In the genomic region with DNA sequence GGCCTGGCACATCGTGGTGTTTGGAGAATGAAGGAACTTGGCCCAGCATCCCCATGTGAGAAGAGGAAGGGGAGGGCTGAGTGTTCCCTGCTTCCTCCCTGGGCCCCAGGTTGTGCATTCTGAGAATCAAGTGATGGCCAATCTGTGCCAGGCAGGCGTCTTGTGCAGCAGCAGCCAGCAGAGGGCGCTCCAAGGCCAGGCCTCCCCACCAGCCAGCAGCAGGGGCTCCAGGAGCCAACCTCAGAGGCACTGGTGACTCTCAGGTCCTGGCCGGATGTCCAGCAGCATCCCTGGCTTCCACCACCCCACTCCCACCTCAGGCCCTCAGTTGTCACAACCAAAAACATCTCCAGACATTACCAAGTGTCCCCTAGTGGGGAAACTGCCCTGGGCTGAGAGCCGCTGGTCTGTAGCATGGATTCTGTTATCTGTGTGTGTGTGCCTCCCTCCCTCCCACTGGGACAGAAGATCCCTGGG, we compare ENCODE assay signal across 8 cellular contexts.
A peak's percentile ranks its signal among the peaks of the same experiment; 100 is the strongest.
DNase-seq lines count a peak whose midpoint lies in the region; ATAC-seq, FAIRE-seq and TF ChIP-seq lines count a peak whose summit lies in the region.

No MANE protein-coding gene starts in this region.

- no peaks in the 10 kb centered on the region; the same call in 1 of the 2 replicates for H4K20me1 ChIP-seq in HepG2 (ENCODE audit: insufficient read depth, low read length)

- peak; percentile 95 for TF ChIP-seq CTCF in HepG2 (CRISPR knock-in tag; IDR thresholded peaks at IDR 0.05)

- peak; percentile 90 for TF ChIP-seq RAD21 in HepG2 (CRISPR knock-in tag; IDR thresholded peaks at IDR 0.05)

- peaks cover 3 to 42% of the 10 kb centered on the region in 2 experiments for H3K27me3 ChIP-seq in HepG2 (ENCODE audit: control insufficient read depth in 1 of 2, insufficient read depth in 2 of 2, low read length in 2 of 2)

- TF ChIP-seq EP300 in HepG2 (IDR thresholded peaks at IDR 0.05; ENCODE audit: low read depth in 2 of 2, low read length in 2 of 2): no peak
- TF ChIP-seq EP300 in HepG2 (CRISPR knock-in tag; IDR thresholded peaks at IDR 0.05; ENCODE audit: borderline replicate concordance): no peak

- no peak overlapping the region for H3K9ac ChIP-seq in HepG2 (ENCODE audit: insufficient read depth, low read depth, low read length)

- WGBS in HepG2 (ENCODE audit: low lambda C conversion rate): 4% methylated on average over 4 of the region's 5 CpGs

- peaks cover 14% of the 10 kb centered on the region for H3K4me1 ChIP-seq in HepG2 (ENCODE audit: insufficient read depth, low read length)

- peak; percentile 85 for ATAC-seq in HepG2
- ATAC-seq in HG02885 (IDR thresholded peaks at IDR 0.05; ENCODE audit: poor library complexity, unreplicated experiment): no peak

- no peak overlapping the region for H3K4me2 ChIP-seq in HepG2 (ENCODE audit: low read depth, low read length)

- POLR2A ChIA-PET in HepG2 (lab: Yijun Ruan, JAX): no interaction called here

- H2AFZ ChIP-seq in HepG2 (ENCODE audit: low read length): no peak overlapping the region

- intact Hi-C loops in HepG2 (cut with micrococcal nuclease; ENCODE audit: unreplicated experiment): no loop called here

- peak; percentile 91 for FAIRE-seq in HepG2 (lab: Jason Lieb, UNC)

- no TSS peak for BruUV-seq in HepG2 (replicated peaks; lab: Mats Ljungman, UMichigan)

- DNase-seq in NCI-H187 (lab: John Stamatoyannopoulos, UW): peak; percentile 7 to 16
- DNase-seq in NCI-H187 treated with DMSO at 0.1 percent for 48 hours (lab: John Stamatoyannopoulos, UW): no peak
- DNase-seq in NCI-H1694 (lab: John Stamatoyannopoulos, UW): peak; percentile 32
- peak; percentile 32 for DNase-seq in activated CD4-positive, CD25-positive, alpha-beta regulatory T cell treated with anti-CD3 and anti-CD28 coated beads, Interleukin-2, amount 50 U/mL, for 16 hours (ENCODE audit: low read depth, low spot score)
- peak; percentile 23 for DNase-seq in cerebellar cortex (ENCODE audit: low spot score)
- DNase-seq in HepG2 (ENCODE audit: low spot score): peak; percentile 29
- DNase-seq in stimulated activated CD8-positive, alpha-beta memory T cell treated with anti-CD3 and anti-CD28 coated beads, Interleukin-15, amount 100 ng/mL, for 24 hours (ENCODE audit: low read depth): peak; percentile 60

- no peak overlapping the region for H3K4me3 ChIP-seq in HepG2 (replicated peaks in 1 of 3; ENCODE audit: insufficient read depth in 1 of 3, low read depth in 2 of 3, low read length in 3 of 3)

- CTCF ChIA-PET in HepG2 (lab: Yijun Ruan, JAX; ENCODE audit: low intra/inter-chr PET ratio, low total read pairs): interaction anchor here (0.7 to 1.8 kb wide), 3 partner anchors 15 to 911 kb away, joined by 3 to 5 read pairs (median 3); no protein-coding TSS in a partner anchor

- no peak for TF ChIP-seq POLR2A in HepG2 (IDR thresholded peaks at IDR 0.05; ENCODE audit: insufficient read depth in 1 of 2, low read depth in 2 of 2, low read length in 2 of 2)

- no peaks in the 10 kb centered on the region for H3K36me3 ChIP-seq in HepG2 (replicated peaks in 1 of 2; ENCODE audit: control insufficient read depth in 1 of 2, insufficient read depth in 2 of 2, low read length in 2 of 2)

- no peaks in the 10 kb centered on the region for H3K79me2 ChIP-seq in HepG2 (ENCODE audit: insufficient read depth, low read length)

- no peak overlapping the region for H3K27ac ChIP-seq in HepG2 (ENCODE audit: extremely low read length, insufficient read depth, low read length)

- in situ Hi-C loops in HepG2 (cut with HindIII; ENCODE audit: extremely low pct_ligation_motif_present, low pct_unique_long_range_greater_than_20kb): no loop called here

- no peaks in the 10 kb centered on the region for H3K9me3 ChIP-seq in HepG2 (ENCODE audit: low read length)

TF ChIP-seq in HepG2, 621 proteins besides CTCF, POLR2A, EP300 and RAD21 (continues in another document):
- TF ChIP-seq KDM3A (CRISPR knock-in tag; IDR thresholded peaks at IDR 0.05; ENCODE audit: low read depth): peak; percentile 69; the same call in 1 of the 2 replicates
- TF ChIP-seq ZNF232 (CRISPR knock-in tag; IDR thresholded peaks at IDR 0.05; ENCODE audit: borderline replicate concordance): peak; percentile 64; the same call in 1 of the 2 replicates
- peak; percentile 24; the same call in 1 of the 2 replicates for TF ChIP-seq HIVEP1 (CRISPR knock-in tag; IDR thresholded peaks at IDR 0.05)
- 0 out of 2 replicates have a peak, but pooled peaks have one; percentile 28 for TF ChIP-seq KDM5B (CRISPR knock-in tag; IDR thresholded peaks at IDR 0.05; ENCODE audit: borderline replicate concordance)
- 0 out of 2 replicates have a peak, but pooled peaks have one; percentile 22 for TF ChIP-seq MIER2 (CRISPR knock-in tag; IDR thresholded peaks at IDR 0.05)
- no peak for TF ChIP-seq SRSF1 (optimal IDR thresholded peaks at IDR 0.05; ENCODE audit: low read depth, low read length)
- TF ChIP-seq FOSL1 (CRISPR knock-in tag; IDR thresholded peaks at IDR 0.05; ENCODE audit: borderline replicate concordance): no peak
- 0 out of 3 replicates have a peak, but pooled peaks have one; percentile 26 for TF ChIP-seq MXI1 (IDR thresholded peaks at IDR 0.05; ENCODE audit: borderline replicate concordance, low read depth, low read length)
- TF ChIP-seq ZNF605 (CRISPR knock-in tag; IDR thresholded peaks at IDR 0.05): peak; percentile 42; the same call in 1 of the 2 replicates
- TF ChIP-seq FOSL2 (CRISPR knock-in tag; IDR thresholded peaks at IDR 0.05): peak; percentile 35; the same call in 1 of the 2 replicates
- no peak for TF ChIP-seq CCDC6 (CRISPR knock-in tag; IDR thresholded peaks at IDR 0.05)
- no peak for TF ChIP-seq ATF7 (IDR thresholded peaks at IDR 0.05)
- peak; percentile 33; the same call in 1 of the 2 replicates for TF ChIP-seq ATF7 (CRISPR knock-in tag; IDR thresholded peaks at IDR 0.05)
- 0 out of 2 replicates have a peak, but pooled peaks have one; percentile 25 for TF ChIP-seq EED (CRISPR knock-in tag; IDR thresholded peaks at IDR 0.05)
- TF ChIP-seq HMG20A (CRISPR knock-in tag; IDR thresholded peaks at IDR 0.05; ENCODE audit: borderline replicate concordance): no peak
- TF ChIP-seq KDM2A (CRISPR knock-in tag; IDR thresholded peaks at IDR 0.05; ENCODE audit: borderline replicate concordance, low read depth): peak; percentile 33; the same call in 1 of the 2 replicates
- TF ChIP-seq, protein P1, sequence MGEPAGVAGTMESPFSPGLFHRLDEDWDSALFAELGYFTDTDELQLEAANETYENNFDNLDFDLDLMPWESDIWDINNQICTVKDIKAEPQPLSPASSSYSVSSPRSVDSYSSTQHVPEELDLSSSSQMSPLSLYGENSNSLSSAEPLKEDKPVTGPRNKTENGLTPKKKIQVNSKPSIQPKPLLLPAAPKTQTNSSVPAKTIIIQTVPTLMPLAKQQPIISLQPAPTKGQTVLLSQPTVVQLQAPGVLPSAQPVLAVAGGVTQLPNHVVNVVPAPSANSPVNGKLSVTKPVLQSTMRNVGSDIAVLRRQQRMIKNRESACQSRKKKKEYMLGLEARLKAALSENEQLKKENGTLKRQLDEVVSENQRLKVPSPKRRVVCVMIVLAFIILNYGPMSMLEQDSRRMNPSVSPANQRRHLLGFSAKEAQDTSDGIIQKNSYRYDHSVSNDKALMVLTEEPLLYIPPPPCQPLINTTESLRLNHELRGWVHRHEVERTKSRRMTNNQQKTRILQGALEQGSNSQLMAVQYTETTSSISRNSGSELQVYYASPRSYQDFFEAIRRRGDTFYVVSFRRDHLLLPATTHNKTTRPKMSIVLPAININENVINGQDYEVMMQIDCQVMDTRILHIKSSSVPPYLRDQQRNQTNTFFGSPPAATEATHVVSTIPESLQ (CRISPR knock-in tag; conservative IDR thresholded peaks at IDR 0.05): no peak
- TF ChIP-seq MEIS1 (CRISPR knock-in tag; IDR thresholded peaks at IDR 0.05; ENCODE audit: borderline replicate concordance): no peak
- peak; percentile 43; the same call in 1 of the 2 replicates for TF ChIP-seq SMC3 (IDR thresholded peaks at IDR 0.05; ENCODE audit: low read length)
- TF ChIP-seq, protein P2, sequence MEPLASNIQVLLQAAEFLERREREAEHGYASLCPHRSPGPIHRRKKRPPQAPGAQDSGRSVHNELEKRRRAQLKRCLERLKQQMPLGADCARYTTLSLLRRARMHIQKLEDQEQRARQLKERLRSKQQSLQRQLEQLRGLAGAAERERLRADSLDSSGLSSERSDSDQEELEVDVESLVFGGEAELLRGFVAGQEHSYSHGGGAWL (CRISPR knock-in tag; IDR thresholded peaks at IDR 0.05): 0 out of 2 replicates have a peak, but pooled peaks have one; percentile 16
- TF ChIP-seq PCBP1 (IDR thresholded peaks at IDR 0.05; ENCODE audit: borderline replicate concordance, low read depth, low read length): 0 out of 2 replicates have a peak, but pooled peaks have one; percentile 45
- peak; percentile 40 for TF ChIP-seq CCAR2 (optimal IDR thresholded peaks at IDR 0.05; ENCODE audit: low read depth, low read length)
- no peak for TF ChIP-seq SOX6 (IDR thresholded peaks at IDR 0.05)
- 0 out of 2 replicates have a peak, but pooled peaks have one; percentile 12 for TF ChIP-seq SOX6 (CRISPR knock-in tag; IDR thresholded peaks at IDR 0.05)
- TF ChIP-seq, protein P3, sequence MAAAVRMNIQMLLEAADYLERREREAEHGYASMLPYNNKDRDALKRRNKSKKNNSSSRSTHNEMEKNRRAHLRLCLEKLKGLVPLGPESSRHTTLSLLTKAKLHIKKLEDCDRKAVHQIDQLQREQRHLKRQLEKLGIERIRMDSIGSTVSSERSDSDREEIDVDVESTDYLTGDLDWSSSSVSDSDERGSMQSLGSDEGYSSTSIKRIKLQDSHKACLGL (CRISPR knock-in tag; IDR thresholded peaks at IDR 0.05): peak; percentile 32; the same call in 1 of the 2 replicates
- TF ChIP-seq ZNF143 (CRISPR knock-in tag; IDR thresholded peaks at IDR 0.05): no peak
- no peak for TF ChIP-seq IKZF1 (IDR thresholded peaks at IDR 0.05)
- peak; percentile 36; the same call in 1 of the 2 replicates for TF ChIP-seq ZFX (CRISPR knock-in tag; IDR thresholded peaks at IDR 0.05; ENCODE audit: low read depth)
- no peak for TF ChIP-seq RBM39 (IDR thresholded peaks at IDR 0.05; ENCODE audit: low read depth, low read length, poor library complexity, severe bottlenecking)
- TF ChIP-seq ZNF674 (CRISPR knock-in tag; IDR thresholded peaks at IDR 0.05; ENCODE audit: low read depth): no peak
